In the genomic region with DNA sequence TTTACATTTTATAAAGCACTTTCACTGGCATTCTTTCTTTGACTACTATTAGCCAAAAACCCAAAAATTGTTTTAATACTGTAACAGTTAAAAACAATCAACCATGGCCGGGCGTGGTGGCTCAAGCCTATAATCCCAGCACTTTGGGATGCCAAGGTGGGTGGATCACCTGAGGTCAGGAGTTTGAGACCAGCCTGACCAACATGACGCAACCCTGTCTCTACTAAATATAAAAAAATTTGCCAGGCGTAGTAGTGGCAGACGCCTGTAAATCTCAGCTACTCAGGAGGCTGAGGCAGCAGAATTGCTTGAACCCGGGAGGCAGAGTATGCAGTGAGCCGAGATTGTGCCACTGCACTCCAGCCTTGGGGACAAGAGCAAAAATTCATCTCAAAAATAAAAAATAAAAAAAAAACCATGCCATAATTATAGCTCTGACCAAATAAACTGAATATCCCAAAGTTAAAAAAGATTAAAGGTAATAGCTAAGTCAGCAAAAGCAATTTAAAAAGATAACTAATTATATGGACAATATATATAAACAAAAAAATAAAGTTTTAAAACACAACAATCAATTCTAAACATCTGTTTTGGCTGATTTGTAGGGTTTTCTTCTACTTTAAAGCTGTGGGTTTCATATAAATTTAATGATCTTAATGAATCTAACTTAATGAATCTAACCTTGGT, we compare ENCODE assay signal across 20 cellular contexts. TPM values are rescaled to one million over a fixed set of nuclear protein-coding genes. Genes with fewer than 3 reads are reported as not detected.
DNase-seq lines count a peak whose midpoint lies in the region; ATAC-seq, FAIRE-seq and TF ChIP-seq lines count a peak whose summit lies in the region.
"Had no signal": no experiment of that assay in that cellular context is flagged by ENCODE, and none has a peak within 500 bp of the region (broad histone marks: within the 10 kb centered on the region; RNA-seq: fewer than 3 reads in every experiment).

No MANE protein-coding gene starts in this region.

- no peak for FAIRE-seq in HepG2 (lab: Jason Lieb, UNC)
- FAIRE-seq: H1 had no signal

- peaks cover 98% of the 10 kb centered on the region for H3K79me2 ChIP-seq in HepG2 (ENCODE audit: insufficient read depth, low read length)

- BruUV-seq in HepG2 (replicated peaks; lab: Mats Ljungman, UMichigan): no TSS peak

- H3K9me3 ChIP-seq in HepG2 (ENCODE audit: low read length): no peaks in the 10 kb centered on the region
- no peaks in the 10 kb centered on the region for H3K9me3 ChIP-seq in right lobe of liver
- no peaks in the 10 kb centered on the region for H3K9me3 ChIP-seq in adrenal gland (replicated peaks in 1 of 3)
- H3K9me3 ChIP-seq: colonic mucosa had no signal

- peaks cover 58% of the 10 kb centered on the region for H3K4me1 ChIP-seq in HepG2 (ENCODE audit: insufficient read depth, low read length)
- peaks cover 0 to 4% (median 0%) of the 10 kb centered on the region in 4 donors for H3K4me1 ChIP-seq in right lobe of liver
- H3K4me1 ChIP-seq in adrenal gland (replicated peaks in 1 of 2): peaks cover 23 to 49% of the 10 kb centered on the region in 2 donors
- H3K4me1 ChIP-seq: colonic mucosa had no signal

- no peak for TF ChIP-seq RAD21 in HepG2 (CRISPR knock-in tag; IDR thresholded peaks at IDR 0.05)

- TF ChIP-seq EP300 in HepG2 (IDR thresholded peaks at IDR 0.05; ENCODE audit: low read depth in 2 of 2, low read length in 2 of 2) (no peak), HepG2 (CRISPR knock-in tag; IDR thresholded peaks at IDR 0.05; ENCODE audit: borderline replicate concordance) (no peak)

- H3K9ac ChIP-seq in HepG2 (ENCODE audit: insufficient read depth, low read depth, low read length): no peak overlapping the region

- H3K36me3 ChIP-seq in HepG2 (replicated peaks in 1 of 2; ENCODE audit: control insufficient read depth in 1 of 2, insufficient read depth in 2 of 2, low read length in 2 of 2): peaks cover 2 to 7% of the 10 kb centered on the region in 2 experiments; a peak in 3 of 5 replicates
- no peaks in the 10 kb centered on the region for H3K36me3 ChIP-seq in right lobe of liver
- no peaks in the 10 kb centered on the region for H3K36me3 ChIP-seq in adrenal gland (replicated peaks in 1 of 2)
- H3K36me3 ChIP-seq: colonic mucosa had no signal

- POLR2A ChIA-PET in HepG2 (lab: Yijun Ruan, JAX): no interaction called here
- POLR2A ChIA-PET in RWPE1 (lab: Yijun Ruan, JAX; ENCODE audit: low non-redundant PET): no interaction called here

- no peak for TF ChIP-seq POLR2A in HepG2 (IDR thresholded peaks at IDR 0.05; ENCODE audit: insufficient read depth in 1 of 2, low read depth in 2 of 2, low read length in 2 of 2)
- TF ChIP-seq POLR2A in right lobe of liver (IDR thresholded peaks at IDR 0.05): no peak
- TF ChIP-seq POLR2A in adrenal gland (IDR thresholded peaks at IDR 0.05): no peak

- intact Hi-C loops in HepG2 (cut with micrococcal nuclease; ENCODE audit: unreplicated experiment): no loop called here
- intact Hi-C loops in right lobe of liver (cut with DNase I): no loop called here
- intact Hi-C loops in adrenal gland (cut with DNase I): no loop called here

- whole genome bisulfite sequencing in HepG2 (ENCODE audit: low lambda C conversion rate): 92% methylated on average over 7 of the region's 7 CpGs
- 82% methylated on average over 7 of the region's 7 CpGs for WGBS in right lobe of liver (ENCODE audit: insufficient coverage, low coverage, low lambda C conversion rate, missing lambda C conversion rate)
- WGBS in adrenal gland, 4 donors: 76 to 84% (median 80%) methylated on average over 7 of the region's 7 CpGs

- CTCF ChIA-PET in HepG2 (lab: Yijun Ruan, JAX; ENCODE audit: low intra/inter-chr PET ratio, low total read pairs) (no interaction called here), RWPE1 (lab: Yijun Ruan, JAX) (interaction anchor here (0.6 to 0.7 kb wide), 2 partner anchors 19 to 61 kb away, joined by 3 read pairs; no protein-coding TSS in a partner anchor)

- H3K4me2 ChIP-seq in HepG2 (ENCODE audit: low read depth, low read length): no peak overlapping the region

- H3K27me3 ChIP-seq in HepG2 (ENCODE audit: control insufficient read depth in 1 of 2, insufficient read depth in 2 of 2, low read length in 2 of 2): no peaks in the 10 kb centered on the region
- no peaks in the 10 kb centered on the region for H3K27me3 ChIP-seq in right lobe of liver
- no peaks in the 10 kb centered on the region for H3K27me3 ChIP-seq in adrenal gland
- H3K27me3 ChIP-seq: colonic mucosa had no signal

- H2AFZ ChIP-seq in HepG2 (ENCODE audit: low read length): no peak overlapping the region

- DNase-seq in HepG2 (ENCODE audit: low spot score): no peak
- no peak for DNase-seq in right lobe of liver
- DNase-seq in RWPE1 (ENCODE audit: low spot score): no peak
- DNase-seq in kidney tubule cell (ENCODE audit: low spot score): peak; percentile 30
- DNase-seq in adrenal gland: no peak
- DNase-seq in amygdala (lab: John Stamatoyannopoulos, UW): no peak
- DNase-seq in NCI-H526 treated with DMSO at 0.1 percent for 48 hours (lab: John Stamatoyannopoulos, UW): no peak
- DNase-seq: colonic mucosa; effector memory CD4-positive, alpha-beta T cell; foreskin melanocyte; GF-D8; left colon; NCI-H1694; NCI-H2171 treated with DMSO at 0.1 percent for 48 hours; NCI-H524 treated with DMSO at 0.1 percent for 48 hours; nucleus accumbens; stimulated activated CD4-positive, alpha-beta T cell treated with anti-CD3 and anti-CD28 coated beads, Interleukin-1b, Interleukin-23, amount 100 ng/mL, for 48 hours had no signal

- ATAC-seq in HepG2 (no peak), right lobe of liver (no peak)
- ATAC-seq: esophagus mucosa, left colon had no signal

- TF ChIP-seq CTCF in HepG2 (CRISPR knock-in tag; IDR thresholded peaks at IDR 0.05) (no peak), right lobe of liver (IDR thresholded peaks at IDR 0.05) (no peak), RWPE1 (conservative IDR thresholded peaks at IDR 0.05; ENCODE audit: low read depth) (no peak), adrenal gland (IDR thresholded peaks at IDR 0.05) (no peak)

- in situ Hi-C loops in HepG2 (cut with HindIII; ENCODE audit: extremely low pct_ligation_motif_present, low pct_unique_long_range_greater_than_20kb): no loop called here

- H3K27ac ChIP-seq in HepG2 (ENCODE audit: extremely low read length, insufficient read depth, low read length) (no peak overlapping the region), right lobe of liver (no peak overlapping the region), RWPE1 (peak overlapping the region; percentile 44; the same call in 1 of the 2 replicates), adrenal gland (no peak overlapping the region)
- H3K27ac ChIP-seq: colonic mucosa had no signal

- H3K4me3 ChIP-seq in HepG2 (replicated peaks in 1 of 3; ENCODE audit: insufficient read depth in 1 of 3, low read depth in 2 of 3, low read length in 3 of 3) (no peak overlapping the region), right lobe of liver (no peak overlapping the region), adrenal gland (no peak overlapping the region)
- H3K4me3 ChIP-seq: colonic mucosa, skin epidermis had no signal

- H4K20me1 ChIP-seq in HepG2 (ENCODE audit: insufficient read depth, low read length): peaks cover 97% of the 10 kb centered on the region

TF ChIP-seq in HepG2, 621 proteins besides CTCF, POLR2A, EP300 and RAD21 (continues in another document):
- peak; percentile 43; the same call in 1 of the 2 replicates for TF ChIP-seq MAFF (IDR thresholded peaks at IDR 0.05; ENCODE audit: low read depth, low read length)

RNA-seq across cellular contexts. Expression of a gene that starts 10.0 kb away (rescaled TPM):
- total RNA-seq in HepG2 (2016; rRNA removed; fragmentation: Illumina TruSeq; extraction: Trizol) (97.8 and 132 TPM in 2 replicates), right lobe of liver (10 to 100 TPM in 2 of 6 experiments, 1 to 10 TPM in 4; 1.6 to 21.9 (median 8.2) TPM), adrenal gland (10 to 100 TPM; 13.8 to 69.4 (median 31.3) TPM)
- total RNA-seq in HepG2 (2016; cell fraction: cytosol; rRNA removed; fragmentation: Illumina TruSeq; extraction: Trizol; ENCODE audit: low read depth): 22.6 and 27.1 TPM in 2 replicates
- total RNA-seq in HepG2 (2016; cell fraction: insoluble cytoplasmic fraction; rRNA removed; fragmentation: Illumina TruSeq; extraction: Trizol): 99.7 and 134 TPM in 2 replicates
- 62.6 and 68.2 TPM in 2 replicates for total RNA-seq in HepG2 (2016; cell fraction: membrane; rRNA removed; fragmentation: Illumina TruSeq; extraction: Trizol)
- total RNA-seq in HepG2 (2016; cell fraction: nucleus; rRNA removed; fragmentation: Illumina TruSeq; extraction: Trizol): 46.7 and 57.7 TPM in 2 replicates
- polyA plus RNA-seq in HepG2 (2011; rRNA removed) (36.8 and 54.6 TPM in 2 replicates), adrenal gland (10 to 100 TPM; 12.5 to 19.9 (median 14.7) TPM)
- polyA plus RNA-seq in HepG2 (2011; cell fraction: cytosol; rRNA removed): 24.7 and 38.2 TPM in 2 replicates
- 17.1 and 19.0 TPM in 2 replicates for polyA plus RNA-seq in HepG2 (2011; cell fraction: nucleus; rRNA removed)
- 60.8 and 80.1 TPM in 2 replicates for polyA plus RNA-seq in HepG2 (2012)
- 8.1 and 9.8 TPM in 2 replicates for polyA plus RNA-seq in HepG2 (2016; cell fraction: cytosol; fragmentation: Illumina TruSeq; extraction: Trizol; ENCODE audit: low read depth)
- 133 and 138 TPM in 2 replicates for polyA plus RNA-seq in HepG2 (2016; cell fraction: insoluble cytoplasmic fraction; fragmentation: Illumina TruSeq; extraction: Trizol; ENCODE audit: low read depth)
- 34.0 and 34.6 TPM in 2 replicates for polyA plus RNA-seq in HepG2 (2016; cell fraction: membrane; fragmentation: Illumina TruSeq; extraction: Trizol; ENCODE audit: low read depth)
- 59.8 and 60.8 TPM in 2 replicates for polyA plus RNA-seq in HepG2 (2016; cell fraction: nucleus; fragmentation: Illumina TruSeq; extraction: Trizol; ENCODE audit: insufficient read depth, low read depth)
- polyA minus RNA-seq in HepG2 (2011; rRNA and poly(A)+ RNA removed; ENCODE audit: low replicate concordance): 24.4 and 32.5 TPM in 2 replicates
- polyA minus RNA-seq in HepG2 (2011; cell fraction: cytosol; rRNA and poly(A)+ RNA removed): 51.2 and 59.7 TPM in 2 replicates
- 68.4 and 72.5 TPM in 2 replicates for polyA minus RNA-seq in HepG2 (2011; cell fraction: nucleus; rRNA and poly(A)+ RNA removed)
